Comparison of ENCODE assay signal across 14 cellular contexts in genomic region chr3:143604849-143605660, GRCh38.
A peak's percentile ranks its signal among the peaks of the same experiment; 100 is the strongest.
DNase-seq lines count a peak whose midpoint lies in the region; ATAC-seq and TF ChIP-seq lines count a peak whose summit lies in the region.
"Had no signal": no experiment of that assay in that cellular context is flagged by ENCODE, and none has a peak within 500 bp of the region (broad histone marks: within the 10 kb centered on the region; RNA-seq: fewer than 3 reads in every experiment).

No MANE protein-coding gene starts in this region.

- H3K9me3 Mint-ChIP-seq in stimulated activated naive B cell treated with anti-CD40 and anti-IgM and Interleukin-4, amounts not matched to agents 10 μg/mL and 1 μg/mL and 100 μg/mL, for 72 hours, result peaks cover 0 to 1% of the 10 kb centered on the region in 2 donors
- H3K9me3 Mint-ChIP-seq: type B pancreatic cell had no signal

- 67 to 78% (median 77%) methylated on average over 5 of the region's 5 CpGs for WGBS in stomach, 5 donors

- no peaks in the 10 kb centered on the region for H3K9me3 ChIP-seq in stomach
- H3K9me3 ChIP-seq: left lung had no signal

- H3K36me3 Mint-ChIP-seq in stimulated activated naive B cell treated with anti-CD40 and anti-IgM and Interleukin-4, amounts not matched to agents 10 μg/mL and 1 μg/mL and 100 μg/mL, for 72 hours, result no peaks in the 10 kb centered on the region
- H3K36me3 Mint-ChIP-seq: type B pancreatic cell had no signal

- ATAC-seq in HG02759 (IDR thresholded peaks at IDR 0.05; ENCODE audit: unreplicated experiment) (peak; percentile 85), HG03575 (IDR thresholded peaks at IDR 0.05; ENCODE audit: extremely low read depth, insufficient number of reproducible peaks, low FRiP score, unreplicated experiment) (peak; percentile 48), left lobe of liver (no peak)
- ATAC-seq in stimulated activated naive B cell treated with anti-CD40 and anti-IgM and Interleukin-4, amounts not matched to agents 10 μg/mL and 1 μg/mL and 100 μg/mL, for 72 hours (replicated peaks), result peak; percentile 96

- peaks cover 0 to 14% (median 4%) of the 10 kb centered on the region in 4 donors for H3K4me1 ChIP-seq in stomach

- H3K27ac Mint-ChIP-seq in stimulated activated naive B cell treated with anti-CD40 and anti-IgM and Interleukin-4, amounts not matched to agents 10 μg/mL and 1 μg/mL and 100 μg/mL, for 72 hours, result no peak overlapping the region
- H3K27ac Mint-ChIP-seq: type B pancreatic cell had no signal

- H3K36me3 ChIP-seq in stomach, result no peaks in the 10 kb centered on the region
- H3K36me3 ChIP-seq: brain microvascular endothelial cell, left lung had no signal

- no peaks in the 10 kb centered on the region for H3K27me3 Mint-ChIP-seq in stimulated activated naive B cell treated with anti-CD40 and anti-IgM and Interleukin-4, amounts not matched to agents 10 μg/mL and 1 μg/mL and 100 μg/mL, for 72 hours
- H3K27me3 Mint-ChIP-seq: type B pancreatic cell had no signal

- peaks cover 15 to 33% of the 10 kb centered on the region in 2 donors for H3K4me1 Mint-ChIP-seq in stimulated activated naive B cell treated with anti-CD40 and anti-IgM and Interleukin-4, amounts not matched to agents 10 μg/mL and 1 μg/mL and 100 μg/mL, for 72 hours

- intact Hi-C loops in stomach (cut with DNase I; ENCODE audit: low total_unique reads), result no loop called here

- DNase-seq in SIG-M5 treated with dmso at 0.1 percent for 504 hours (lab: John Stamatoyannopoulos, UW; ENCODE audit: unreplicated experiment), result peak; percentile 37
- DNase-seq in SIG-M5 (lab: John Stamatoyannopoulos, UW), result no peak
- no peak for DNase-seq in stimulated activated naive B cell treated with anti-CD40 and anti-IgM and Interleukin-4, amounts not matched to agents 10 μg/mL and 1 μg/mL and 100 μg/mL, for 72 hours
- DNase-seq in DMS79 (lab: John Stamatoyannopoulos, UW), result no peak
- no peak for DNase-seq in left lobe of liver (ENCODE audit: low spot score)
- DNase-seq in stomach, result no peak
- DNase-seq: 8988T; activated T-cell treated with anti-CD3 and anti-CD28 coated beads, Interleukin-2, amount 50 U/mL, for 1 hour; brain microvascular endothelial cell; left lung; NCI-H1048 had no signal

- no peak overlapping the region for H3K4me3 Mint-ChIP-seq in stimulated activated naive B cell treated with anti-CD40 and anti-IgM and Interleukin-4, amounts not matched to agents 10 μg/mL and 1 μg/mL and 100 μg/mL, for 72 hours
- H3K4me3 Mint-ChIP-seq: type B pancreatic cell had no signal

- TF ChIP-seq EP300 in stomach (IDR thresholded peaks at IDR 0.05), result no peak

- no peak for TF ChIP-seq CTCF in stomach (IDR thresholded peaks at IDR 0.05)

- H3K27ac ChIP-seq in stomach, result no peak overlapping the region
- H3K27ac ChIP-seq: brain microvascular endothelial cell, left lung had no signal

- H3K4me3 ChIP-seq in stomach, result no peak overlapping the region
- H3K4me3 ChIP-seq: left lung had no signal

- H3K27me3 ChIP-seq in stomach, result no peaks in the 10 kb centered on the region
- H3K27me3 ChIP-seq: brain microvascular endothelial cell, left lung had no signal

- no peak for TF ChIP-seq POLR2A in stomach (IDR thresholded peaks at IDR 0.05)
